ENCODE assay signal across 21 cellular contexts in the genomic region with DNA sequence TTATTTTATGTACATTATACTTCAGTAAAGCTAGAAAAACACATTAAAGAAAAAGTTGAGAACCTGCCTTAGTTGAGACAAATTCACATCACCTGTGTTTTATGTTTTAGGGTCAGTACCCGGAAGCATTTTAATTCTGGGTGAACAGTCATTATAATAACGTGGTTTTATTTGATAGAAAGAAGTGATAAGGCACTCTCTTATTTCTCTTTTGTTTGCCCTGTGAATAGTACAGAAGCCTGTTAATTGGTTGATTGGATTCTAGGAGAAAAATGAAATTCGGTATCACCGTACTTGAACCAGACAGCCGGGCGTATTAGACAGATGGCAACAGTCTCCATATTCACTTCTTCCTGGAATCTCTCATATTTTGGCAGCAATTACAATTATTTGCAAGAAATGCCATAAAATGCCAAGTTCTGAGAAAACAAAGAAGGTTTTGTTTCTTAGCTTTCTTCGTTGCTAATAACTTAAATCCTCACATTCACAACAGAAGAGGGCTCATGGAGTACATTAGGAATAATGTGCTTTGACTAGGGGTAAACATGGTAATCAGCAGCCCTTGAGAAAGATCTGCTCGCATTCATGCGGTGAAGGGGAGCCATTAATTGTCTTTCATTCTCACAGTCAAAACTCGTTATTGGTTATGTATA.
A peak's percentile ranks its signal among the peaks of the same experiment; 100 is the strongest.
DNase-seq lines count a peak whose midpoint lies in the region; ATAC-seq and TF ChIP-seq lines count a peak whose summit lies in the region.
"Had no signal": no experiment of that assay in that cellular context is flagged by ENCODE, and none has a peak within 500 bp of the region (broad histone marks: within the 10 kb centered on the region; RNA-seq: fewer than 3 reads in every experiment).

No MANE protein-coding gene starts in this region.

- TF ChIP-seq CTCF in VCaP (conservative IDR thresholded peaks at IDR 0.05) (no peak), left ventricle myocardium inferior (IDR thresholded peaks at IDR 0.05; ENCODE audit: borderline replicate concordance) (no peak), thoracic aorta (IDR thresholded peaks at IDR 0.05) (no peak), uterus (IDR thresholded peaks at IDR 0.05) (no peak)

- peak; percentile 56 for DNase-seq in NCI-H2171 treated with DMSO at 0.1 percent for 48 hours (lab: John Stamatoyannopoulos, UW)
- no peak for DNase-seq in NCI-H2171 (lab: John Stamatoyannopoulos, UW)
- no peak for DNase-seq in left ventricle myocardium inferior
- DNase-seq in thoracic aorta (ENCODE audit: low spot score), result no peak
- no peak for DNase-seq in uterus
- DNase-seq: AML-193; C1 segment of cervical spinal cord; Calu3; CD8-positive, alpha-beta T cell; DMS53; GDM1; Karpas-422; MG63; NCI-H187 treated with DMSO at 0.1 percent for 48 hours; NCI-H2107; NCI-H345; NCI-H524 treated with DMSO at 0.1 percent for 48 hours; NCI-H82 had no signal

- peaks cover 29% of the 10 kb centered on the region for H3K36me3 ChIP-seq in left ventricle myocardium inferior
- H3K36me3 ChIP-seq in thoracic aorta, result peaks cover 23% of the 10 kb centered on the region
- no peaks in the 10 kb centered on the region for H3K36me3 ChIP-seq in uterus
- H3K36me3 ChIP-seq: MG63 had no signal

- no peak for TF ChIP-seq POLR2A in uterus (IDR thresholded peaks at IDR 0.05)

- intact Hi-C loops in left ventricle myocardium inferior (cut with micrococcal nuclease), result no loop called here
- intact Hi-C loops in uterus (cut with DNase I; ENCODE audit: low total_unique reads), result no loop called here

- no peaks in the 10 kb centered on the region for H3K9me3 ChIP-seq in left ventricle myocardium inferior (replicated peaks)
- H3K9me3 ChIP-seq in thoracic aorta, result no peaks in the 10 kb centered on the region
- no peaks in the 10 kb centered on the region for H3K9me3 ChIP-seq in uterus
- H3K9me3 ChIP-seq: MG63 had no signal

- no peaks in the 10 kb centered on the region for H3K27me3 ChIP-seq in left ventricle myocardium inferior (ENCODE audit: low read depth)
- no peaks in the 10 kb centered on the region for H3K27me3 ChIP-seq in thoracic aorta (replicated peaks; ENCODE audit: insufficient read depth)
- no peaks in the 10 kb centered on the region for H3K27me3 ChIP-seq in uterus
- H3K27me3 ChIP-seq: MG63 had no signal

- peaks cover 11% of the 10 kb centered on the region for H3K4me1 ChIP-seq in left ventricle myocardium inferior
- peaks cover 15 to 54% of the 10 kb centered on the region in 2 donors for H3K4me1 ChIP-seq in thoracic aorta (ENCODE audit: control insufficient read depth in 1 of 2, low read depth in 2 of 2)
- H3K4me1 ChIP-seq in uterus, result no peaks in the 10 kb centered on the region

- H3K27ac ChIP-seq in VCaP (peak overlapping the region; percentile 39; the same call in 1 of the 2 replicates), left ventricle myocardium inferior (replicated peaks) (peak overlapping the region; percentile 32), thoracic aorta (peak overlapping the region; percentile 52 to 66), uterus (no peak overlapping the region)

- no peak for ATAC-seq in thoracic aorta (ENCODE audit: insufficient number of reproducible peaks, low FRiP score, low read depth)
- ATAC-seq in GM18907 (IDR thresholded peaks at IDR 0.05; ENCODE audit: unreplicated experiment), result no peak
- no peak for ATAC-seq in HG02885 (IDR thresholded peaks at IDR 0.05; ENCODE audit: poor library complexity, unreplicated experiment)
- ATAC-seq: CD8-positive, alpha-beta T cell had no signal

- H3K4me3 ChIP-seq in left ventricle myocardium inferior (no peak overlapping the region), thoracic aorta (no peak overlapping the region), uterus (no peak overlapping the region)
- H3K4me3 ChIP-seq: MG63 had no signal

Comparison
In these comparisons a context has a peak if more than half of its experiments do, and no peak if none do; other contexts are left out.
1. H3K27ac ChIP-seq: peak in VCaP (single experiment), left ventricle myocardium inferior (single experiment) and thoracic aorta (2 of 2); none in uterus (0 of 2).